In genomic region chr13:26929971-26930730, GRCh38 we compare ENCODE assay signal across 8 cellular contexts.
A peak's percentile ranks its signal among the peaks of the same experiment; 100 is the strongest.
DNase-seq lines count a peak whose midpoint lies in the region; ATAC-seq and TF ChIP-seq lines count a peak whose summit lies in the region.

No MANE protein-coding gene starts in this region.

- no peaks in the 10 kb centered on the region for H3K36me3 Mint-ChIP-seq in Calu3 (ENCODE audit: insufficient read depth, unreplicated experiment)

- CTCF ChIA-PET in Calu3 (lab: Charles Lee), result interaction anchor here (0.6 to 1.7 kb wide), 4 partner anchors 174 to 1609 kb away, joined by 3 to 5 read pairs (median 4); no protein-coding TSS in a partner anchor

- ATAC-seq in HG02759 (IDR thresholded peaks at IDR 0.05; ENCODE audit: unreplicated experiment) (peak; percentile 54), left colon (peak; percentile 75), GM18909 (IDR thresholded peaks at IDR 0.05; ENCODE audit: poor library complexity, unreplicated experiment) (no peak)

- H3K4me1 Mint-ChIP-seq in Calu3 (ENCODE audit: low read depth, unreplicated experiment), result no peaks in the 10 kb centered on the region

- H3K9me3 Mint-ChIP-seq in Calu3 (ENCODE audit: low read depth, unreplicated experiment), result no peaks in the 10 kb centered on the region

- DNase-seq in Calu3, result peak; percentile 74
- DNase-seq in NCI-H460 (ENCODE audit: extremely low read depth, low read depth), result peak; percentile 48
- DNase-seq in activated CD4-positive, alpha-beta T cell treated with anti-CD3 and anti-CD28 coated beads for 24 hours (ENCODE audit: low read depth in 2 of 2), result peak; percentile 63 to 71
- DNase-seq in cerebellum (ENCODE audit: low spot score), result peak; percentile 78
- DNase-seq in left colon, result peak in 1 of 2 donors; percentile 73
- DNase-seq in stimulated activated CD4-positive, alpha-beta T cell treated with anti-CD3 and anti-CD28 coated beads, Interleukin-2, amount 100 ng/mL, for 48 hours, result peak; percentile 75 to 76

- H3K4me3 Mint-ChIP-seq in Calu3 (ENCODE audit: low read depth, unreplicated experiment), result no peak overlapping the region

- H3K27ac Mint-ChIP-seq in Calu3 (ENCODE audit: unreplicated experiment), result no peak overlapping the region

- no TSS peak for BruUV-seq in Calu3 (replicated peaks; lab: Mats Ljungman, UMichigan)

- H3K27me3 Mint-ChIP-seq in Calu3 (ENCODE audit: unreplicated experiment), result peaks cover 30% of the 10 kb centered on the region

- intact Hi-C loops in Calu3 (cut with micrococcal nuclease; ENCODE audit: unreplicated experiment), result loop anchor here (1.0 kb wide), 1 partner anchor 223 kb away; no protein-coding TSS in a partner anchor
- intact Hi-C loops in left colon (cut with DNase I, micrococcal nuclease), result loop anchor here in 1 of 2 donors (10.0 kb wide), 1 partner anchor 215 kb away; no protein-coding TSS in a partner anchor

- TF ChIP-seq CTCF in Calu3 (IDR thresholded peaks at IDR 0.05; ENCODE audit: unreplicated experiment), result peak; percentile 83
